1 cellular context compared by ENCODE assay signal in genomic region chr1:32885691-32886011, GRCh38.
TF ChIP-seq lines count a peak whose summit lies in the region.

No MANE protein-coding gene starts in this region.

TF ChIP-seq in A549, 52 proteins besides CTCF, POLR2A, EP300 and RAD21:
- TF ChIP-seq PBX3 (IDR thresholded peaks at IDR 0.05) (no peak), HDAC2 (IDR thresholded peaks at IDR 0.05) (no peak), ELK1 (IDR thresholded peaks at IDR 0.05; ENCODE audit: low read depth, low read length) (no peak), NFE2L2 (conservative IDR thresholded peaks at IDR 0.05; ENCODE audit: low read length) (no peak), RCOR1 (IDR thresholded peaks at IDR 0.05; ENCODE audit: low read depth, low read length) (no peak), EHF (CRISPR knock-in tag; IDR thresholded peaks at IDR 0.05) (no peak), ZFP36 (IDR thresholded peaks at IDR 0.05; ENCODE audit: borderline replicate concordance, partially characterized antibody) (no peak), SMC3 (IDR thresholded peaks at IDR 0.05) (no peak), GATA3 (IDR thresholded peaks at IDR 0.05; ENCODE audit: borderline replicate concordance) (no peak), EHMT2 (IDR thresholded peaks at IDR 0.05; ENCODE audit: low read depth) (no peak)
